8 cellular contexts compared by ENCODE assay signal in the genomic region with DNA sequence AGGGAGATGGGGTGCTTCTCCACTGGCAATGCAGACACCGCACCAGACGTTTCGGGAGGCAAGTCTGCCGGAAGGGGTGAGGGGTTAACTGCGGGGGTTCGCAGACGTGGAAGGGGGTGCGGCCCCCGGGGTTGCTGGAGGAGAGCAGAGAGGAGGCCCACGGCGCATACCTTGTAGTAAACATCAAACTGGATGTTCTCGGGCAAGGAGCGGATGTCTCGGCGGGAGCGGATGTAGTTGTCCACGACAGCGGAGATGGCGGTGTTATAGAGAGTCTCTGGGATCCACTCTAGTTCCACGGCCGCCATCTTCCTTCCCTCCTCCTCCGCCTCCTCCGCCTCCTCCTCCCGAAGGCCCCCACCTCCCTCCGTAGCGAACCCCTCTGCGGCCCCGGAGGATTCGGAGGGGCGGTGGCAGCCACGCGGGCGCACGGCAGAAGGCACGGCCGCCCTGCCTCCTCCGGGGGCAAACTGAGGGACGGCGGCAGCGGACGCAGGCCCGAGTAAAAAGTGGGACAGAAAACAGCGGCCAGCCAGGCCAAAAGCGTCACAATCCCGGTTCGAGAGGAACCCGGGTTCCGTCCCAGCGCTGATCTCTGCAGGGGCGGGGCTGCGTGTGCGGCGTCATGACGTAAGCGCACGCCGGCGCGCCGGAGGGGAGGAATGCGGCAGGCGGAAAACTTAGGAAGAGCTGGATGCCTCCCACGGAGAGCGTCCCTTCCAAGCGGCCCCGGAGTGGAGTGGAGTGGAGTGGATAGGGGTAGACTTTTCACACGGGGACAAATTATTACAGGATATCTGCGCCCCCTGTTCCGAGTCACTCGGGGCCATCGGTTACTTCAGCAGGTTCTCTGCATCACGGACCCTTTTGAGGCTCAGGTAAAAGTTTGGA. TPM values are rescaled to one million over a fixed set of nuclear protein-coding genes. Genes with fewer than 3 reads are reported as not detected.
A peak's percentile ranks its signal among the peaks of the same experiment; 100 is the strongest.
DNase-seq lines count a peak whose midpoint lies in the region; ATAC-seq and TF ChIP-seq lines count a peak whose summit lies in the region.

A gene with protein sequence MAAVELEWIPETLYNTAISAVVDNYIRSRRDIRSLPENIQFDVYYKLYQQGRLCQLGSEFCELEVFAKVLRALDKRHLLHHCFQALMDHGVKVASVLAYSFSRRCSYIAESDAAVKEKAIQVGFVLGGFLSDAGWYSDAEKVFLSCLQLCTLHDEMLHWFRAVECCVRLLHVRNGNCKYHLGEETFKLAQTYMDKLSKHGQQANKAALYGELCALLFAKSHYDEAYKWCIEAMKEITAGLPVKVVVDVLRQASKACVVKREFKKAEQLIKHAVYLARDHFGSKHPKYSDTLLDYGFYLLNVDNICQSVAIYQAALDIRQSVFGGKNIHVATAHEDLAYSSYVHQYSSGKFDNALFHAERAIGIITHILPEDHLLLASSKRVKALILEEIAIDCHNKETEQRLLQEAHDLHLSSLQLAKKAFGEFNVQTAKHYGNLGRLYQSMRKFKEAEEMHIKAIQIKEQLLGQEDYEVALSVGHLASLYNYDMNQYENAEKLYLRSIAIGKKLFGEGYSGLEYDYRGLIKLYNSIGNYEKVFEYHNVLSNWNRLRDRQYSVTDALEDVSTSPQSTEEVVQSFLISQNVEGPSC (minus strand): TSS at position 619 of the 891 bp plus-strand sequence. CDS start 311 bp downstream, at position 308.

- intact Hi-C loops in Panc1 (cut with micrococcal nuclease; ENCODE audit: unreplicated experiment) = no loop called here
- intact Hi-C loops in esophagus muscularis mucosa (cut with DNase I) = loop anchor here (1.0 to 10.0 kb wide), 2 partner anchors 61 to 75 kb away; no protein-coding TSS in a partner anchor

- H3K9me3 ChIP-seq in Panc1 (ENCODE audit: control insufficient read depth, insufficient read depth, low read depth, low read length) (no peaks in the 10 kb centered on the region), esophagus muscularis mucosa (no peaks in the 10 kb centered on the region)

- H3K4me3 ChIP-seq in Panc1 (ENCODE audit: low read depth in 2 of 2, low read length in 2 of 2) (peak within 1 kb of the TSS; percentile 75 to 99), esophagus muscularis mucosa (peak within 1 kb of the TSS; percentile 83 to 98 (median 90))

- H3K27me3 ChIP-seq in Panc1 (ENCODE audit: control insufficient read depth, insufficient read depth, low read length) (no peaks in the 10 kb centered on the region), esophagus muscularis mucosa (no peaks in the 10 kb centered on the region)

- no peak for TF ChIP-seq EP300 in Ishikawa (IDR thresholded peaks at IDR 0.05; ENCODE audit: borderline replicate concordance)
- no peak for TF ChIP-seq EP300 in esophagus muscularis mucosa (IDR thresholded peaks at IDR 0.05)

- peaks cover 44% of the 10 kb centered on the region for H3K4me1 Mint-ChIP-seq in activated T-cell treated with anti-CD3 and anti-CD28 coated beads, Interleukin-2, amount 50 U/mL, for 72 hours (ENCODE audit: low read depth)

- no peaks in the 10 kb centered on the region for H3K27me3 Mint-ChIP-seq in activated T-cell treated with anti-CD3 and anti-CD28 coated beads, Interleukin-2, amount 50 U/mL, for 72 hours (ENCODE audit: low read depth)

- peak; percentile 89 for ATAC-seq in GM21576 (IDR thresholded peaks at IDR 0.05; ENCODE audit: unreplicated experiment)
- peak; percentile 98 for ATAC-seq in Panc1
- ATAC-seq in activated T-cell treated with anti-CD3 and anti-CD28 coated beads, Interleukin-2, amount 50 U/mL, for 72 hours (replicated peaks in 1 of 2) = peak; percentile 90 to 93

- in situ Hi-C loops in Panc1 (cut with HindIII; ENCODE audit: low pct_unique_long_range_greater_than_20kb, low sequenced_read_pairs) = no loop called here

- peak within 1 kb of the TSS; percentile 98 to 99 for H3K4me3 Mint-ChIP-seq in activated T-cell treated with anti-CD3 and anti-CD28 coated beads, Interleukin-2, amount 50 U/mL, for 72 hours

- H3K36me3 ChIP-seq in Panc1 (ENCODE audit: control insufficient read depth, insufficient read depth, low read length) (peaks cover 14% of the 10 kb centered on the region; the same call in 1 of the 2 replicates), esophagus muscularis mucosa (no peaks in the 10 kb centered on the region)

- H3K36me3 Mint-ChIP-seq in activated T-cell treated with anti-CD3 and anti-CD28 coated beads, Interleukin-2, amount 50 U/mL, for 72 hours (ENCODE audit: insufficient read depth in 2 of 2) = peaks cover 2 to 5% of the 10 kb centered on the region in 2 donors

- TF ChIP-seq POLR2A in esophagus muscularis mucosa (IDR thresholded peaks at IDR 0.05; ENCODE audit: low read depth) = peak; percentile 58

- TF ChIP-seq CTCF in Panc1 (IDR thresholded peaks at IDR 0.05) = no peak
- peak in 1 of 3 experiments; percentile 6 for TF ChIP-seq CTCF in esophagus muscularis mucosa (IDR thresholded peaks at IDR 0.05)

- H3K27ac Mint-ChIP-seq in activated T-cell treated with anti-CD3 and anti-CD28 coated beads, Interleukin-2, amount 50 U/mL, for 72 hours = peak within 1 kb of the TSS; percentile 100

- peak within 1 kb of the TSS; percentile 93 for H3K27ac ChIP-seq in Panc1 (ENCODE audit: low read length)
- peak within 1 kb of the TSS; percentile 98 to 100 (median 98) for H3K27ac ChIP-seq in esophagus muscularis mucosa (replicated peaks in 1 of 4)

- H3K9me3 Mint-ChIP-seq in activated T-cell treated with anti-CD3 and anti-CD28 coated beads, Interleukin-2, amount 50 U/mL, for 72 hours = no peaks in the 10 kb centered on the region

- DNase-seq in DMS114 treated with DMSO at 0.1 percent for 48 hours (lab: John Stamatoyannopoulos, UW; ENCODE audit: unreplicated experiment) = peak; percentile 94
- DNase-seq in Panc1 (ENCODE audit: low read depth, low spot score) = no peak
- peak; percentile 80 to 87 for DNase-seq in activated T-cell treated with anti-CD3 and anti-CD28 coated beads, Interleukin-2, amount 50 U/mL, for 72 hours
- peak; percentile 97 for DNase-seq in esophagus muscularis mucosa (ENCODE audit: extremely low spot score)
- DNase-seq in myocyte (ENCODE audit: low read depth) = peak; percentile 92
- DNase-seq in stimulated activated CD8-positive, alpha-beta memory T cell treated with anti-CD3 and anti-CD28 coated beads, Interleukin-7, amount 100 ng/mL, for 48 hours (ENCODE audit: extremely low read depth in 1 of 2, low read depth in 1 of 2) = peak; percentile 39 to 56

- 0% methylated on average over 38 of the region's 72 CpGs for WGBS in esophagus muscularis mucosa

- CTCF ChIA-PET in Panc1 (lab: Charles Lee) = no interaction called here

- no peak for TF ChIP-seq RAD21 in Ishikawa (IDR thresholded peaks at IDR 0.05; ENCODE audit: low read depth)

- BruUV-seq in Panc1 (replicated peaks; lab: Mats Ljungman, UMichigan) = no TSS peak

- H3K4me1 ChIP-seq in Panc1 (ENCODE audit: control insufficient read depth, insufficient read depth, low read length) = peaks cover 4% of the 10 kb centered on the region; the same call in 1 of the 2 replicates
- peaks cover 27 to 49% (median 46%) of the 10 kb centered on the region in 4 donors for H3K4me1 ChIP-seq in esophagus muscularis mucosa

- POLR2A ChIA-PET in Panc1 (lab: Charles Lee) = interaction anchor here (0.6 kb wide), 1 partner anchor 17 kb away, joined by 3 read pairs; no protein-coding TSS in a partner anchor

TF ChIP-seq in Ishikawa, 13 proteins besides CTCF, POLR2A, EP300 and RAD21 (continues in another document):
- TF ChIP-seq EGR1 (IDR thresholded peaks at IDR 0.05) (peak; percentile 52), CEBPB (IDR thresholded peaks at IDR 0.05) (no peak), TAF1 (IDR thresholded peaks at IDR 0.05; ENCODE audit: low read depth) (peak; percentile 87), FOXM1 (IDR thresholded peaks at IDR 0.05; ENCODE audit: borderline replicate concordance, low read depth) (no peak), CREB1 (IDR thresholded peaks at IDR 0.05; ENCODE audit: low read depth) (peak; percentile 79), NFIC (IDR thresholded peaks at IDR 0.05) (no peak), TEAD4 (IDR thresholded peaks at IDR 0.05) (peak; percentile 83), YY1 (IDR thresholded peaks at IDR 0.05; ENCODE audit: low read depth) (peak; percentile 86)
- TF ChIP-seq, protein P1, sequence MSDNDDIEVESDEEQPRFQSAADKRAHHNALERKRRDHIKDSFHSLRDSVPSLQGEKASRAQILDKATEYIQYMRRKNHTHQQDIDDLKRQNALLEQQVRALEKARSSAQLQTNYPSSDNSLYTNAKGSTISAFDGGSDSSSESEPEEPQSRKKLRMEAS (IDR thresholded peaks at IDR 0.05) = peak; percentile 67
- TF ChIP-seq, protein P2, sequence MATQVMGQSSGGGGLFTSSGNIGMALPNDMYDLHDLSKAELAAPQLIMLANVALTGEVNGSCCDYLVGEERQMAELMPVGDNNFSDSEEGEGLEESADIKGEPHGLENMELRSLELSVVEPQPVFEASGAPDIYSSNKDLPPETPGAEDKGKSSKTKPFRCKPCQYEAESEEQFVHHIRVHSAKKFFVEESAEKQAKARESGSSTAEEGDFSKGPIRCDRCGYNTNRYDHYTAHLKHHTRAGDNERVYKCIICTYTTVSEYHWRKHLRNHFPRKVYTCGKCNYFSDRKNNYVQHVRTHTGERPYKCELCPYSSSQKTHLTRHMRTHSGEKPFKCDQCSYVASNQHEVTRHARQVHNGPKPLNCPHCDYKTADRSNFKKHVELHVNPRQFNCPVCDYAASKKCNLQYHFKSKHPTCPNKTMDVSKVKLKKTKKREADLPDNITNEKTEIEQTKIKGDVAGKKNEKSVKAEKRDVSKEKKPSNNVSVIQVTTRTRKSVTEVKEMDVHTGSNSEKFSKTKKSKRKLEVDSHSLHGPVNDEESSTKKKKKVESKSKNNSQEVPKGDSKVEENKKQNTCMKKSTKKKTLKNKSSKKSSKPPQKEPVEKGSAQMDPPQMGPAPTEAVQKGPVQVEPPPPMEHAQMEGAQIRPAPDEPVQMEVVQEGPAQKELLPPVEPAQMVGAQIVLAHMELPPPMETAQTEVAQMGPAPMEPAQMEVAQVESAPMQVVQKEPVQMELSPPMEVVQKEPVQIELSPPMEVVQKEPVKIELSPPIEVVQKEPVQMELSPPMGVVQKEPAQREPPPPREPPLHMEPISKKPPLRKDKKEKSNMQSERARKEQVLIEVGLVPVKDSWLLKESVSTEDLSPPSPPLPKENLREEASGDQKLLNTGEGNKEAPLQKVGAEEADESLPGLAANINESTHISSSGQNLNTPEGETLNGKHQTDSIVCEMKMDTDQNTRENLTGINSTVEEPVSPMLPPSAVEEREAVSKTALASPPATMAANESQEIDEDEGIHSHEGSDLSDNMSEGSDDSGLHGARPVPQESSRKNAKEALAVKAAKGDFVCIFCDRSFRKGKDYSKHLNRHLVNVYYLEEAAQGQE (IDR thresholded peaks at IDR 0.05; ENCODE audit: low read depth) = no peak

RNA-seq across cellular contexts. Expression of the gene that starts here (rescaled TPM):
- total RNA-seq in Panc1 (2021; ENCODE audit: unreplicated experiment) (25.8 TPM), esophagus muscularis mucosa (10 to 100 TPM; 24.9 to 35.4 (median 27.9) TPM), myocyte (41.8 and 48.7 TPM in 2 replicates)
- 8.7 TPM for polyA plus RNA-seq in Panc1 (2012; ENCODE audit: insufficient read length)
- 10 to 100 TPM; 29.4 to 29.6 TPM for total RNA-seq in activated T-cell treated with anti-CD3 and anti-CD28 coated beads, Interleukin-2, amount 50 U/mL, for 72 hours
- 20.5 TPM for polyA plus RNA-seq in myocyte (2012)
